ENCODE assay signal across 12 cellular contexts in the genomic region with DNA sequence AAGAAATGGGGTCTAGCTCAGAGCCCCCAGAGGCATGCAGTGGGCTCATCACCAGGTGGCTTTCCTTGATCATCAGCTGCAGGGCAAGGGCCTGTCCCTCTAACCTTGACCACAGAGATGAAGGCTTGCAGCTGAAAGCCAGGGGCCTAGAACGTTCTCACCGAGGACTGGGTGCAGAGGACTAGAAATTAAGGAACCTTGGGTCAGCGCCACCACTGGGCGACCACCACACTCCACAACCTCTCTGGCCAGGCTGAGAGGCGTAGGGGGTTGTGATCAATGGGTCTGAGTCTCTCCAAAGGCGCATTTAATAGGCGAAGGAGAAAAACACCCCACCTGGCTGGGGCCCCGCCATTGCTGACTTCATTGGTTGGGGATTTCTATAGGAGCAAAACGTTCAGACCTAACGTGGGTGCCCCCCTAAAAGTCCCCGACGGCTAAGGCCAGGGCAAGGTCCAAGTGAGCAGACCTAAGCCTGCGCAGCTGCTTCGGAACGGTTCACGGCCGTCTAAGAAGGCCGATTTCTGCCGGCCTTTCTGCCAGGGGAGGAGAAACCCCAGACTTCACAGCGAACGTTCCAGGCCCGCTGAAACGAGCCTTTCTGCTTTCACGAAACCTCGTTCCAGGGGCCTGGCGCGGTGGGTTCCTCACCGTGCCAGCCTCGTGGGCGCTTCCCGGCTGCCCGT. TPM values are rescaled to one million over a fixed set of nuclear protein-coding genes. Genes with fewer than 3 reads are reported as not detected.
DNase-seq lines count a peak whose midpoint lies in the region; ATAC-seq and TF ChIP-seq lines count a peak whose summit lies in the region.
"Had no signal": no experiment of that assay in that cellular context is flagged by ENCODE, and none has a peak within 500 bp of the region (broad histone marks: within the 10 kb centered on the region; RNA-seq: fewer than 3 reads in every experiment).

No MANE protein-coding gene starts in this region.

- no peaks in the 10 kb centered on the region for H4K20me1 ChIP-seq in PC-3 (ENCODE audit: low read length)

- TF ChIP-seq CTCF in PC-3 (conservative IDR thresholded peaks at IDR 0.05; ENCODE audit: low read depth, low read length), result no peak
- TF ChIP-seq CTCF in gastroesophageal sphincter (IDR thresholded peaks at IDR 0.05), result no peak

- H3K9me3 ChIP-seq in PC-3 (ENCODE audit: low read length), result no peaks in the 10 kb centered on the region
- H3K9me3 ChIP-seq in gastroesophageal sphincter, result no peaks in the 10 kb centered on the region

- WGBS in gastroesophageal sphincter (ENCODE audit: low coverage in 1 of 2), 2 donors, result 87 to 94% methylated on average over 5 to 6 of the region's 32 CpGs

- intact Hi-C loops in activated CD4-positive, alpha-beta T cell treated with anti-CD3 and anti-CD28 coated beads, Interleukin-2, amount 10 ng/mL, durations not matched to agents 24 days and 14 days (cut with micrococcal nuclease), result no loop called here
- intact Hi-C loops in PC-3 (cut with micrococcal nuclease), result no loop called here

- no peaks in the 10 kb centered on the region for H3K79me2 ChIP-seq in PC-3 (ENCODE audit: low read length)

- H3K9me2 ChIP-seq in PC-3 (replicated peaks; ENCODE audit: low read length), result no peaks in the 10 kb centered on the region

- no peak for TF ChIP-seq EP300 in gastroesophageal sphincter (IDR thresholded peaks at IDR 0.05)

- H3K9ac ChIP-seq in PC-3 (ENCODE audit: low read length), result peak overlapping the region; percentile 37; the same call in 1 of the 2 replicates

- H3K27ac ChIP-seq in PC-3 (ENCODE audit: low read length) (no peak overlapping the region), gastroesophageal sphincter (no peak overlapping the region)
- H3K27ac ChIP-seq: 22Rv1 had no signal

- H3K4me1 ChIP-seq in PC-3 (ENCODE audit: insufficient read depth, low read length) (no peaks in the 10 kb centered on the region), gastroesophageal sphincter (peaks cover 0 to 11% (median 10%) of the 10 kb centered on the region in 3 donors)

- H3K27me3 Mint-ChIP-seq in activated CD4-positive, alpha-beta T cell treated with anti-CD3 and anti-CD28 coated beads, Interleukin-2, amount 10 ng/mL, durations not matched to agents 24 days and 14 days, result peaks cover 42% of the 10 kb centered on the region
- H3K27me3 Mint-ChIP-seq in stimulated activated memory B cell treated with anti-CD40 and anti-IgM and Interleukin-4, amounts not matched to agents 10 μg/mL and 1 μg/mL and 100 μg/mL, for 72 hours, result peaks cover 8% of the 10 kb centered on the region

- no peaks in the 10 kb centered on the region for H3F3A ChIP-seq in PC-3 (ENCODE audit: low read length, unreplicated experiment)

- H3K27ac Mint-ChIP-seq in activated CD4-positive, alpha-beta T cell treated with anti-CD3 and anti-CD28 coated beads, Interleukin-2, amount 10 ng/mL, durations not matched to agents 24 days and 14 days, result no peak overlapping the region
- peak overlapping the region; percentile 89 for H3K27ac Mint-ChIP-seq in stimulated activated memory B cell treated with anti-CD40 and anti-IgM and Interleukin-4, amounts not matched to agents 10 μg/mL and 1 μg/mL and 100 μg/mL, for 72 hours

- no TSS peak for BruUV-seq in PC-3 (replicated peaks; lab: Mats Ljungman, UMichigan)

- peak overlapping the region; percentile 80 for H3K4me3 Mint-ChIP-seq in activated CD4-positive, alpha-beta T cell treated with anti-CD3 and anti-CD28 coated beads, Interleukin-2, amount 10 ng/mL, durations not matched to agents 24 days and 14 days
- H3K4me3 Mint-ChIP-seq in stimulated activated memory B cell treated with anti-CD40 and anti-IgM and Interleukin-4, amounts not matched to agents 10 μg/mL and 1 μg/mL and 100 μg/mL, for 72 hours, result peak overlapping the region; percentile 82

- H3K36me3 ChIP-seq in PC-3 (ENCODE audit: low read depth, low read length), result no peaks in the 10 kb centered on the region
- H3K36me3 ChIP-seq in gastroesophageal sphincter, result no peaks in the 10 kb centered on the region

- POLR2A ChIA-PET in PC-3 (lab: Charles Lee; ENCODE audit: unreplicated experiment), result no interaction called here

- no peak for DNase-seq in activated CD4-positive, alpha-beta T cell treated with anti-CD3 and anti-CD28 coated beads, Interleukin-2, amount 10 ng/mL, durations not matched to agents 24 days and 14 days
- DNase-seq in activated CD4-positive, alpha-beta T cell treated with anti-CD3 and anti-CD28 coated beads, Interleukin-2, amount 50 U/mL, for 48 hours, result no peak
- DNase-seq in PC-3 (no peak), midbrain (lab: John Stamatoyannopoulos, UW) (no peak), NCI-H128 (lab: John Stamatoyannopoulos, UW; ENCODE audit: unreplicated experiment) (no peak), C1 segment of cervical spinal cord (lab: John Stamatoyannopoulos, UW) (no peak)
- DNase-seq: NCI-H2081 had no signal

- TF ChIP-seq POLR2A in gastroesophageal sphincter (IDR thresholded peaks at IDR 0.05), result no peak

- ATAC-seq in PC-3 (peak; percentile 11; the same call in 1 of the 2 replicates), gastroesophageal sphincter (no peak)
- ATAC-seq in stimulated activated memory B cell treated with anti-CD40 and anti-IgM and Interleukin-4, amounts not matched to agents 10 μg/mL and 1 μg/mL and 100 μg/mL, for 72 hours, result no peak

- no peaks in the 10 kb centered on the region for H3K27me3 ChIP-seq in PC-3 (ENCODE audit: low read length)
- peaks cover 72% of the 10 kb centered on the region for H3K27me3 ChIP-seq in gastroesophageal sphincter

- H3K4me3 ChIP-seq in PC-3 (ENCODE audit: low read length), result peak overlapping the region; percentile 56; the same call in 1 of the 2 replicates
- H3K4me3 ChIP-seq in gastroesophageal sphincter, result peak overlapping the region; percentile 16 to 48

- H3K36me3 Mint-ChIP-seq in activated CD4-positive, alpha-beta T cell treated with anti-CD3 and anti-CD28 coated beads, Interleukin-2, amount 10 ng/mL, durations not matched to agents 24 days and 14 days (ENCODE audit: low read depth), result no peaks in the 10 kb centered on the region
- H3K36me3 Mint-ChIP-seq in stimulated activated memory B cell treated with anti-CD40 and anti-IgM and Interleukin-4, amounts not matched to agents 10 μg/mL and 1 μg/mL and 100 μg/mL, for 72 hours, result no peaks in the 10 kb centered on the region

- peak overlapping the region; percentile 75; the same call in 1 of the 2 replicates for H3K4me2 ChIP-seq in PC-3 (ENCODE audit: low read length)

- H2AFZ ChIP-seq in PC-3 (ENCODE audit: low read length), result peak overlapping the region; percentile 76

- CTCF ChIA-PET in PC-3 (lab: Charles Lee), result interaction anchor here (0.6 kb wide), 1 partner anchor 12 kb away, joined by 4 read pairs; no protein-coding TSS in a partner anchor

- peaks cover 4% of the 10 kb centered on the region for H3K4me1 Mint-ChIP-seq in activated CD4-positive, alpha-beta T cell treated with anti-CD3 and anti-CD28 coated beads, Interleukin-2, amount 10 ng/mL, durations not matched to agents 24 days and 14 days
- peaks cover 39% of the 10 kb centered on the region for H3K4me1 Mint-ChIP-seq in stimulated activated memory B cell treated with anti-CD40 and anti-IgM and Interleukin-4, amounts not matched to agents 10 μg/mL and 1 μg/mL and 100 μg/mL, for 72 hours

- no peaks in the 10 kb centered on the region for H3K9me3 Mint-ChIP-seq in activated CD4-positive, alpha-beta T cell treated with anti-CD3 and anti-CD28 coated beads, Interleukin-2, amount 10 ng/mL, durations not matched to agents 24 days and 14 days
- no peaks in the 10 kb centered on the region for H3K9me3 Mint-ChIP-seq in stimulated activated memory B cell treated with anti-CD40 and anti-IgM and Interleukin-4, amounts not matched to agents 10 μg/mL and 1 μg/mL and 100 μg/mL, for 72 hours

RNA-seq across cellular contexts. Expression of a gene that starts 0.9 kb away (rescaled TPM):
- total RNA-seq in activated CD4-positive, alpha-beta T cell treated with anti-CD3 and anti-CD28 coated beads, Interleukin-2, amount 10 ng/mL, durations not matched to agents 24 days and 14 days, result not detected in 2 replicates
- total RNA-seq in PC-3 (2014; rRNA removed) (1.8 TPM in 1 of 2 replicates, not detected in the other), gastroesophageal sphincter (under 1 TPM in 1 of 4 donors, not detected in 3; 0.54 TPM)
- total RNA-seq: mesenteric fat pad, SK-MEL-5 had no signal
